In genomic region chr2:10810175-10811161, GRCh38 we compare ENCODE assay signal across 8 cellular contexts. TPM values are rescaled to one million over a fixed set of nuclear protein-coding genes. Genes with fewer than 3 reads are reported as not detected.
A peak's percentile ranks its signal among the peaks of the same experiment; 100 is the strongest.
DNase-seq lines count a peak whose midpoint lies in the region; ATAC-seq, FAIRE-seq and TF ChIP-seq lines count a peak whose summit lies in the region.

No MANE protein-coding gene starts in this region.

- H3K9me3 Mint-ChIP-seq in naive thymus-derived CD4-positive, alpha-beta T cell = peaks cover 0 to 1% (median 0%) of the 10 kb centered on the region in 11 donors

- no peaks in the 10 kb centered on the region; the same call in none of the 2 replicates for H3K36me3 ChIP-seq in GM06990 (ENCODE audit: control insufficient read depth, insufficient read depth, low read length)
- no peaks in the 10 kb centered on the region for H3K36me3 ChIP-seq in breast epithelium
- no peaks in the 10 kb centered on the region for H3K36me3 ChIP-seq in naive thymus-derived CD4-positive, alpha-beta T cell (ENCODE audit: control insufficient read depth in 2 of 3, insufficient read depth in 3 of 3, low read length in 3 of 3)

- H3K27ac ChIP-seq in breast epithelium = peak overlapping the region in 1 of 2 donors; percentile 95
- peak overlapping the region; percentile 86 for H3K27ac ChIP-seq in naive thymus-derived CD4-positive, alpha-beta T cell (ENCODE audit: low read depth, low read length)

- intact Hi-C loops in breast epithelium (cut with DNase I; ENCODE audit: low total_unique reads) = no loop called here
- intact Hi-C loops in naive thymus-derived CD4-positive, alpha-beta T cell (cut with micrococcal nuclease) = loop anchor here (5.0 to 10.0 kb wide), 6 partner anchors 118 to 1388 kb away; partner anchors contain the start of genes CPSF3 (in 1 of the 2), ITGB1BP1 (in 1 of the 2), KLF11 (in 1 of the 2) and NOL10 (in 1 of the 2)

- H3K27me3 Mint-ChIP-seq in naive thymus-derived CD4-positive, alpha-beta T cell = peaks cover 0 to 3% (median 0%) of the 10 kb centered on the region in 5 donors

- FAIRE-seq in RCC 7860 (lab: Jason Lieb, UNC) = no peak

- H3K27me3 ChIP-seq in GM06990 (replicated peaks; ENCODE audit: control insufficient read depth, insufficient read depth, low read length) (no peaks in the 10 kb centered on the region; the same call in 1 of the 2 replicates), breast epithelium (no peaks in the 10 kb centered on the region)
- H3K27me3 ChIP-seq in naive thymus-derived CD4-positive, alpha-beta T cell (ENCODE audit: control insufficient read depth in 2 of 2, insufficient read depth in 2 of 2, low read length in 2 of 2) = no peaks in the 10 kb centered on the region

- H3K4me1 Mint-ChIP-seq in naive thymus-derived CD4-positive, alpha-beta T cell = peaks cover 32 to 57% (median 52%) of the 10 kb centered on the region in 7 donors

- TF ChIP-seq POLR2A in breast epithelium (IDR thresholded peaks at IDR 0.05) = no peak

- CTCF ChIA-PET in naive thymus-derived CD4-positive, alpha-beta T cell (lab: Charles Lee) = no interaction called here

- peak overlapping the region; percentile 97 for H3K4me3 ChIP-seq in GM06990 (replicated peaks; ENCODE audit: low read depth, low read length)
- peak overlapping the region in 2 of 3 donors; percentile 90 to 99 for H3K4me3 ChIP-seq in breast epithelium
- H3K4me3 ChIP-seq in naive thymus-derived CD4-positive, alpha-beta T cell (ENCODE audit: low read length) = peak overlapping the region; percentile 73

- no peaks in the 10 kb centered on the region for H3K4me1 ChIP-seq in breast epithelium
- peaks cover 14 to 18% of the 10 kb centered on the region in 2 donors for H3K4me1 ChIP-seq in naive thymus-derived CD4-positive, alpha-beta T cell (ENCODE audit: control insufficient read depth in 2 of 2, insufficient read depth in 2 of 2, low read length in 2 of 2)

- peak; percentile 35 for ATAC-seq in GM21717 (IDR thresholded peaks at IDR 0.05; ENCODE audit: unreplicated experiment)
- ATAC-seq in naive thymus-derived CD4-positive, alpha-beta T cell = no peak
- ATAC-seq in HG03135 (IDR thresholded peaks at IDR 0.05; ENCODE audit: unreplicated experiment) = no peak

- POLR2A ChIA-PET in naive thymus-derived CD4-positive, alpha-beta T cell (lab: Charles Lee) = no interaction called here

- peaks cover 0 to 21% (median 0%) of the 10 kb centered on the region in 5 donors for H3K36me3 Mint-ChIP-seq in naive thymus-derived CD4-positive, alpha-beta T cell

- DNase-seq in GM06990 (ENCODE audit: extremely low read depth, insufficient read length) (peak; percentile 55), NAMALWA (ENCODE audit: low spot score) (peak; percentile 80), breast epithelium (ENCODE audit: low spot score in 2 of 2) (no peak), RCC 7860 (ENCODE audit: low spot score) (no peak)
- no peak for DNase-seq in naive thymus-derived CD4-positive, alpha-beta T cell
- no peak for DNase-seq in stimulated activated naive CD4-positive, alpha-beta T cell (lab: John Stamatoyannopoulos, UW)

- peak overlapping the region; percentile 87 to 95 (median 91) for H3K4me3 Mint-ChIP-seq in naive thymus-derived CD4-positive, alpha-beta T cell

- peak overlapping the region; percentile 19 to 96 (median 84) for H3K27ac Mint-ChIP-seq in naive thymus-derived CD4-positive, alpha-beta T cell

- TF ChIP-seq CTCF in GM06990 (IDR thresholded peaks at IDR 0.05; ENCODE audit: insufficient read depth, low read length, poor library complexity, severe bottlenecking) (no peak), breast epithelium (IDR thresholded peaks at IDR 0.05) (peak in 1 of 3 donors; percentile 8)

- H3K9me3 ChIP-seq in breast epithelium = no peaks in the 10 kb centered on the region
- no peaks in the 10 kb centered on the region for H3K9me3 ChIP-seq in naive thymus-derived CD4-positive, alpha-beta T cell (ENCODE audit: control insufficient read depth in 2 of 3, low read length in 3 of 3)

RNA-seq across cellular contexts. Expression of gene PDIA6, which starts 2.1 kb away (rescaled TPM):
- total RNA-seq in breast epithelium = 100 to 1,000 TPM in 2 of 3 donors, 10 to 100 TPM in 1; 84.7 to 118 (median 108) TPM
- 100 to 1,000 TPM in 1 of 5 experiments, 10 to 100 TPM in 4; 24.3 to 173 (median 46.8) TPM for total RNA-seq in naive thymus-derived CD4-positive, alpha-beta T cell
- polyA plus RNA-seq in naive thymus-derived CD4-positive, alpha-beta T cell = 10 to 100 TPM; 74.5 to 89.3 TPM

Comparison
In these comparisons a context has a peak if more than half of its experiments do, and no peak if none do; other contexts are left out.
1. DNase-seq: peak in GM06990 (single experiment) and NAMALWA (single experiment); none in breast epithelium (0 of 2), naive thymus-derived CD4-positive, alpha-beta T cell (0 of 9), RCC 7860 (single experiment) and stimulated activated naive CD4-positive, alpha-beta T cell (0 of 6).
2. Peak in every context shown above with its lines, with median percentiles within 50 percentile points of each other: H3K4me3 ChIP-seq.